Comparison of ENCODE assay signal across 24 cellular contexts in genomic region chr6:9704989-9705388, GRCh38.
"Had no signal": no experiment of that assay in that cellular context is flagged by ENCODE, and none has a peak within 500 bp of the region (broad histone marks: within the 10 kb centered on the region; RNA-seq: fewer than 3 reads in every experiment).

No MANE protein-coding gene starts in this region.

- DNase-seq: activated CD4-positive, alpha-beta memory T cell treated with anti-CD3 and anti-CD28 coated beads for 36 hours; activated CD4-positive, alpha-beta T cell treated with anti-CD3 and anti-CD28 coated beads for 4 hours; activated CD4-positive, CD25-positive, alpha-beta regulatory T cell; activated effector memory CD4-positive, alpha-beta T cell treated with Interleukin-2 at 50 U/mL for 16 hours; activated naive CD4-positive, alpha-beta T cell treated with anti-CD3 and anti-CD28 coated beads for 36 hours; activated naive CD8-positive, alpha-beta T cell treated with anti-CD3 and anti-CD28 coated beads, Interleukin-2, amount 10 ng/mL, durations not matched to agents 7 days and 5 days; activated T-cell treated with anti-CD3 and anti-CD28 coated beads, Interleukin-2, amount 50 U/mL, for 72 hours; amniotic stem cell; colonic mucosa; dorsolateral prefrontal cortex; effector memory CD8-positive, alpha-beta T cell; hypothalamus; naive thymus-derived CD4-positive, alpha-beta T cell; occipital lobe; posterior cingulate gyrus; stimulated activated CD4-positive, alpha-beta T cell treated with anti-CD3 and anti-CD28 coated beads, Interleukin-4, amount 100 ng/mL, for 1 hour; stimulated activated naive CD4-positive, alpha-beta T cell; T1000; testis; trophoblast cell; uterus had no signal

- H3K4me3 ChIP-seq: breast epithelium, colonic mucosa, dorsolateral prefrontal cortex, esophagus muscularis mucosa, lung, testis, uterus had no signal

- ATAC-seq: activated T-cell treated with anti-CD3 and anti-CD28 coated beads, Interleukin-2, amount 50 U/mL, for 72 hours; effector memory CD8-positive, alpha-beta T cell; naive thymus-derived CD4-positive, alpha-beta T cell had no signal

- H3K9me3 ChIP-seq: breast epithelium, colonic mucosa, esophagus muscularis mucosa, testis, uterus had no signal

- H3K4me1 ChIP-seq: breast epithelium, colonic mucosa, esophagus muscularis mucosa, testis, uterus had no signal

- H3K27me3 ChIP-seq: breast epithelium, colonic mucosa, dorsolateral prefrontal cortex, esophagus muscularis mucosa, testis, uterus had no signal

- H3K27ac ChIP-seq: breast epithelium, colonic mucosa, dorsolateral prefrontal cortex, esophagus muscularis mucosa, testis, uterus had no signal

- H3K36me3 ChIP-seq: breast epithelium, colonic mucosa, esophagus muscularis mucosa, uterus had no signal
